In genomic region chr7:134932707-134933370, GRCh38 we compare ENCODE assay signal across 9 cellular contexts. TPM values are rescaled to one million over a fixed set of nuclear protein-coding genes. Genes with fewer than 3 reads are reported as not detected.
DNase-seq lines count a peak whose midpoint lies in the region; ATAC-seq, FAIRE-seq and TF ChIP-seq lines count a peak whose summit lies in the region.
"Had no signal": no experiment of that assay in that cellular context is flagged by ENCODE, and none has a peak within 500 bp of the region (broad histone marks: within the 10 kb centered on the region; RNA-seq: fewer than 3 reads in every experiment).

No MANE protein-coding gene starts in this region.

- no peak for DNase-seq in CD8-positive, alpha-beta T cell
- DNase-seq in WTC11 (ENCODE audit: low spot score) = no peak
- DNase-seq in kidney = peak; percentile 76
- DNase-seq in NCI-H226 = no peak
- no peak for DNase-seq in SKM-1 treated with dmso at 0.1 percent for 144 hours (lab: John Stamatoyannopoulos, UW; ENCODE audit: unreplicated experiment)
- DNase-seq in NCI-H774 (lab: John Stamatoyannopoulos, UW) = no peak
- no peak for DNase-seq in activated CD8-positive, alpha-beta memory T cell treated with anti-CD3 and anti-CD28 coated beads for 24 hours
- DNase-seq: PC-9 had no signal

- no peaks in the 10 kb centered on the region for H3K9me3 Mint-ChIP-seq in CD8-positive, alpha-beta T cell
- H3K9me3 Mint-ChIP-seq in WTC11 = no peaks in the 10 kb centered on the region

- no peaks in the 10 kb centered on the region for H3K4me1 ChIP-seq in CD8-positive, alpha-beta T cell (ENCODE audit: insufficient read depth, low read length)
- peaks cover 0 to 4% of the 10 kb centered on the region in 2 donors for H3K4me1 ChIP-seq in kidney (ENCODE audit: control insufficient read depth in 1 of 2, insufficient read depth in 1 of 2, low read depth in 1 of 2, low read length in 2 of 2)

- no peak for FAIRE-seq in kidney (lab: Jason Lieb, UNC)

- no peak overlapping the region for H3K27ac ChIP-seq in CD8-positive, alpha-beta T cell (ENCODE audit: low read depth, low read length)
- H3K27ac ChIP-seq in kidney (ENCODE audit: low read depth in 2 of 2, low read length in 2 of 2) = peak overlapping the region in 1 of 2 donors; percentile 56
- H3K27ac ChIP-seq: PC-9 had no signal

- H3K27me3 ChIP-seq in CD8-positive, alpha-beta T cell (ENCODE audit: insufficient read depth, low read length) = no peaks in the 10 kb centered on the region

- ATAC-seq in CD8-positive, alpha-beta T cell = no peak
- ATAC-seq in GM21367 (IDR thresholded peaks at IDR 0.05; ENCODE audit: unreplicated experiment) (peak; percentile 55), WTC11 (no peak)

- no peak overlapping the region for H3K9ac ChIP-seq in kidney (ENCODE audit: low read length in 2 of 2)

- peak overlapping the region; percentile 49 for H3K4me3 Mint-ChIP-seq in CD8-positive, alpha-beta T cell
- no peak overlapping the region for H3K4me3 Mint-ChIP-seq in WTC11

- TF ChIP-seq CTCF in CD8-positive, alpha-beta T cell (IDR thresholded peaks at IDR 0.05) = no peak
- TF ChIP-seq CTCF in WTC11 (IDR thresholded peaks at IDR 0.05) (no peak), kidney (IDR thresholded peaks at IDR 0.05; ENCODE audit: borderline replicate concordance, extremely low read depth, insufficient read depth) (no peak)

- no peaks in the 10 kb centered on the region for H3K36me3 ChIP-seq in CD8-positive, alpha-beta T cell (ENCODE audit: insufficient read depth, low read length)
- H3K36me3 ChIP-seq in kidney (ENCODE audit: control insufficient read depth in 1 of 2, insufficient read depth in 2 of 2, low read length in 2 of 2) = peaks cover 0 to 11% of the 10 kb centered on the region in 2 donors

- POLR2A ChIA-PET in CD8-positive, alpha-beta T cell (lab: Charles Lee) = no interaction called here
- POLR2A ChIA-PET in WTC11 (lab: Charles Lee) = no interaction called here

- no peak overlapping the region for H3K27ac Mint-ChIP-seq in CD8-positive, alpha-beta T cell
- H3K27ac Mint-ChIP-seq in WTC11 = peak overlapping the region; percentile 35

- CTCF ChIA-PET in CD8-positive, alpha-beta T cell (lab: Charles Lee) = no interaction called here
- CTCF ChIA-PET in WTC11 (lab: Charles Lee) = no interaction called here

- H3K9me3 ChIP-seq in CD8-positive, alpha-beta T cell (ENCODE audit: low read length) = no peaks in the 10 kb centered on the region
- no peaks in the 10 kb centered on the region for H3K9me3 ChIP-seq in kidney (ENCODE audit: control insufficient read depth in 1 of 2, low read length in 2 of 2)

- intact Hi-C loops in CD8-positive, alpha-beta T cell (cut with DNase I, micrococcal nuclease) = no loop called here
- intact Hi-C loops in kidney (cut with DNase I) = no loop called here

- no peak overlapping the region for H3K4me3 ChIP-seq in CD8-positive, alpha-beta T cell (ENCODE audit: low read depth, low read length)
- no peak overlapping the region for H3K4me3 ChIP-seq in kidney (ENCODE audit: low read length in 2 of 2)
- H3K4me3 ChIP-seq: PC-9 had no signal

- H3K36me3 Mint-ChIP-seq in CD8-positive, alpha-beta T cell = no peaks in the 10 kb centered on the region
- peaks cover 43% of the 10 kb centered on the region for H3K36me3 Mint-ChIP-seq in WTC11

- H3K4me1 Mint-ChIP-seq in CD8-positive, alpha-beta T cell (ENCODE audit: low read depth) = peaks cover 4% of the 10 kb centered on the region
- H3K4me1 Mint-ChIP-seq in WTC11 = no peaks in the 10 kb centered on the region

- no peaks in the 10 kb centered on the region for H3K27me3 Mint-ChIP-seq in CD8-positive, alpha-beta T cell (ENCODE audit: low read depth)
- no peaks in the 10 kb centered on the region for H3K27me3 Mint-ChIP-seq in WTC11 (ENCODE audit: low read depth)

TF ChIP-seq in WTC11, 78 proteins besides CTCF, POLR2A, EP300 and RAD21:
- TF ChIP-seq SOX15 (CRISPR knock-in tag; IDR thresholded peaks at IDR 0.05) (no peak), ZNF425 (CRISPR knock-in tag; conservative IDR thresholded peaks at IDR 0.05) (no peak), AR (CRISPR knock-in tag; IDR thresholded peaks at IDR 0.05) (no peak)

RNA-seq across cellular contexts. Expression of gene AGBL3, which starts 53.5 kb away (rescaled TPM):
- total RNA-seq in CD8-positive, alpha-beta T cell = 1 to 10 TPM; 2.7 to 2.8 TPM
- 1.6 to 2.1 TPM (median 2.0 TPM) in 3 replicates for total RNA-seq in WTC11 (2021)
- total RNA-seq in kidney = 7.6 TPM
- 2.1 TPM for polyA plus RNA-seq in kidney (ENCODE audit: insufficient read depth, low read depth, low replicate concordance)
